11 cellular contexts compared by ENCODE assay signal in genomic region chr10:113735913-113736312, GRCh38. TPM values are rescaled to one million over a fixed set of nuclear protein-coding genes. Genes with fewer than 3 reads are reported as not detected.
A peak's percentile ranks its signal among the peaks of the same experiment; 100 is the strongest.
DNase-seq lines count a peak whose midpoint lies in the region; ATAC-seq, FAIRE-seq and TF ChIP-seq lines count a peak whose summit lies in the region.
"Had no signal": no experiment of that assay in that cellular context is flagged by ENCODE, and none has a peak within 500 bp of the region (broad histone marks: within the 10 kb centered on the region; RNA-seq: fewer than 3 reads in every experiment).

No MANE protein-coding gene starts in this region.

- H3K4me3 ChIP-seq in pancreas = no peak overlapping the region
- H3K4me3 ChIP-seq in colonic mucosa = no peak overlapping the region

- no peak overlapping the region for H3K9ac ChIP-seq in colonic mucosa (ENCODE audit: low read depth in 2 of 2, low read length in 2 of 2)

- ATAC-seq in HG03175 (IDR thresholded peaks at IDR 0.05; ENCODE audit: unreplicated experiment) (peak; percentile 75), pancreas (peak; percentile 32 to 82 (median 62))

- intact Hi-C loops in pancreas (cut with DNase I) (no loop called here), colonic mucosa (cut with DNase I) (loop anchor here (5.0 kb wide), 1 partner anchor 41 kb away; no protein-coding TSS in a partner anchor)

- H3K27me3 ChIP-seq in pancreas (no peaks in the 10 kb centered on the region), colonic mucosa (no peaks in the 10 kb centered on the region)

- TF ChIP-seq CTCF in pancreas (IDR thresholded peaks at IDR 0.05) (no peak), colonic mucosa (IDR thresholded peaks at IDR 0.05) (no peak)

- H3K36me3 ChIP-seq in pancreas (no peaks in the 10 kb centered on the region), colonic mucosa (no peaks in the 10 kb centered on the region)

- H3K27ac ChIP-seq in pancreas (peak overlapping the region in 2 of 4 donors; percentile 35 to 47), colonic mucosa (no peak overlapping the region)

- 3% methylated on average over 2 of the region's 2 CpGs for whole genome bisulfite sequencing in pancreas, 2 donors

- DNase-seq in DMS 273 (lab: John Stamatoyannopoulos, UW; ENCODE audit: unreplicated experiment) (peak; percentile 34), DMS 273 treated with DMSO at 0.1 percent for 48 hours (lab: John Stamatoyannopoulos, UW) (no peak), RPMI7951 (ENCODE audit: low read depth) (peak; percentile 9), pancreas (peak in 1 of 6 donors; percentile 22), colonic mucosa (no peak)
- no peak for DNase-seq in activated CD4-positive, alpha-beta T cell treated with anti-CD3 and anti-CD28 coated beads, Interleukin-2, amount 50 U/mL, for 1 hour
- no peak for DNase-seq in effector CD4-positive, alpha-beta T cell
- DNase-seq: 8988T, H7 had no signal

- peaks cover 6 to 19% (median 9%) of the 10 kb centered on the region in 3 donors for H3K4me1 ChIP-seq in pancreas
- H3K4me1 ChIP-seq in colonic mucosa = no peaks in the 10 kb centered on the region

- no peak for FAIRE-seq in pancreas (lab: Jason Lieb, UNC)

- H3K9me3 ChIP-seq in pancreas (no peaks in the 10 kb centered on the region), colonic mucosa (no peaks in the 10 kb centered on the region)

RNA-seq across cellular contexts. Expression of gene PLEKHS1, which starts 15.6 kb away (rescaled TPM):
- total RNA-seq in RPMI7951 (2014; rRNA removed; shearing (Covaris generic)) = 0.29 and 0.84 TPM in 2 replicates
- total RNA-seq in pancreas (10 to 100 TPM in 4 of 6 donors, 1 to 10 TPM in 2; 6.0 to 28.2 (median 13.1) TPM), colonic mucosa (10 to 100 TPM in 1 of 2 donors, under 1 TPM in 1; 0.84 to 13.3 TPM)
- 10 to 100 TPM; 17.2 to 44.6 TPM for polyA plus RNA-seq in pancreas
- total RNA-seq: cardiac septum, H7 had no signal

RNA-seq across cellular contexts. Expression of gene CASP7, which starts 56.2 kb away (rescaled TPM):
- 40.4 and 53.1 TPM in 2 replicates for total RNA-seq in RPMI7951 (2014; rRNA removed; shearing (Covaris generic))
- 10 to 100 TPM in 5 of 6 donors, 1 to 10 TPM in 1; 7.0 to 28.7 (median 15.1) TPM for total RNA-seq in pancreas
- 10 to 100 TPM in 1 of 2 donors, 1 to 10 TPM in 1; 9.4 to 15.1 TPM for polyA plus RNA-seq in pancreas
- 100 to 1,000 TPM in 1 of 2 donors, 10 to 100 TPM in 1; 76.9 to 139 TPM for total RNA-seq in colonic mucosa

Comparison
In these comparisons a context has a peak if more than half of its experiments do, and no peak if none do; other contexts are left out.
1. DNase-seq: peak in DMS 273 (single experiment) and RPMI7951 (single experiment); none in DMS 273 treated with DMSO at 0.1 percent for 48 hours (single experiment), activated CD4-positive, alpha-beta T cell treated with anti-CD3 and anti-CD28 coated beads, Interleukin-2, amount 50 U/mL, for 1 hour (single experiment), colonic mucosa (single experiment) and effector CD4-positive, alpha-beta T cell (single experiment).